ENCODE assay signal across 8 cellular contexts in genomic region chr1:192445849-192446489, GRCh38.
DNase-seq lines count a peak whose midpoint lies in the region; ATAC-seq, FAIRE-seq and TF ChIP-seq lines count a peak whose summit lies in the region.

No MANE protein-coding gene starts in this region.

- BruUV-seq in IMR-90 (replicated peaks; lab: Mats Ljungman, UMichigan), result no TSS peak

- peak overlapping the region; percentile 81 for H2BK120ac ChIP-seq in IMR-90 (ENCODE audit: low read depth, low read length)

- H3K27ac ChIP-seq in IMR-90 (ENCODE audit: insufficient read depth, low read length) (peak overlapping the region; percentile 40; the same call in 1 of the 2 replicates), SK-N-MC (peak overlapping the region; percentile 19; the same call in 1 of the 2 replicates), keratinocyte (ENCODE audit: control insufficient read depth, insufficient read depth, low read length) (no peak overlapping the region)

- H3K9me1 ChIP-seq in IMR-90 (ENCODE audit: insufficient read depth, low read length) (peaks cover 7% of the 10 kb centered on the region), keratinocyte (ENCODE audit: control insufficient read depth, extremely low read depth, insufficient read depth, low read length) (no peaks in the 10 kb centered on the region)

- H3K36me3 ChIP-seq in IMR-90 (ENCODE audit: control insufficient read depth, insufficient read depth, low read length), result no peaks in the 10 kb centered on the region
- H3K36me3 ChIP-seq in SK-N-MC (ENCODE audit: insufficient read depth, low read length), result no peaks in the 10 kb centered on the region
- no peaks in the 10 kb centered on the region for H3K36me3 ChIP-seq in adipocyte (ENCODE audit: control insufficient read depth, insufficient read depth, low read length, severe bottlenecking)
- no peaks in the 10 kb centered on the region for H3K36me3 ChIP-seq in keratinocyte (ENCODE audit: control insufficient read depth in 2 of 2, extremely low read depth in 1 of 2, insufficient read depth in 2 of 2, low read length in 2 of 2)

- H2BK20ac ChIP-seq in IMR-90 (ENCODE audit: low read depth, low read length), result no peak overlapping the region

- H3K9ac ChIP-seq in IMR-90 (ENCODE audit: low read depth, low read length) (peak overlapping the region; percentile 46), SK-N-MC (ENCODE audit: insufficient read length) (no peak overlapping the region), adipocyte (ENCODE audit: low read length) (peak overlapping the region; percentile 50), keratinocyte (ENCODE audit: control insufficient read depth, extremely low read depth, insufficient read depth, low read length) (no peak overlapping the region)

- TF ChIP-seq CTCF in CD14-positive monocyte (IDR thresholded peaks at IDR 0.05) (peak; percentile 84), IMR-90 (conservative IDR thresholded peaks at IDR 0.05; ENCODE audit: low read depth, low read length) (peak; percentile 87), keratinocyte (optimal IDR thresholded peaks at IDR 0.05 in 1 of 3, IDR thresholded peaks at IDR 0.05 in 1 of 3, conservative IDR thresholded peaks at IDR 0.05 in 1 of 3; ENCODE audit: extremely low read depth in 1 of 3, insufficient read depth in 2 of 3, low read length in 3 of 3) (peak in 2 of 3 experiments; percentile 39 to 46)

- no peak for DNase-seq in CD14-positive monocyte (ENCODE audit: low spot score)
- no peak for DNase-seq in GM19239 (ENCODE audit: insufficient read length, low spot score)
- DNase-seq in IMR-90, result peak; percentile 60
- DNase-seq in SK-N-MC (ENCODE audit: low read depth, low spot score), result peak; percentile 80
- DNase-seq in adipocyte (ENCODE audit: low read depth), result peak; percentile 80
- no peak for DNase-seq in keratinocyte (ENCODE audit: low read depth, low spot score)
- peak; percentile 32 for DNase-seq in stimulated activated CD4-positive, alpha-beta T cell treated with anti-CD3 and anti-CD28 coated beads, Interleukin-2, amount 100 ng/mL, for 4 hours (ENCODE audit: low read depth)
- DNase-seq in NCI-H187 treated with DMSO at 0.1 percent for 48 hours (lab: John Stamatoyannopoulos, UW), result no peak

- no peak for TF ChIP-seq POLR2A in IMR-90 (IDR thresholded peaks at IDR 0.05; ENCODE audit: low read depth, low read length)

- H3K9me3 Mint-ChIP-seq in CD14-positive monocyte, result no peaks in the 10 kb centered on the region

- no peaks in the 10 kb centered on the region for H3K79me1 ChIP-seq in IMR-90 (ENCODE audit: low read depth in 1 of 2, low read length in 2 of 2)

- H3K4ac ChIP-seq in IMR-90 (ENCODE audit: low read depth, low read length), result peak overlapping the region; percentile 74

- H3K4me1 ChIP-seq in IMR-90 (ENCODE audit: control insufficient read depth, insufficient read depth, low read length), result peaks cover 10% of the 10 kb centered on the region
- H3K4me1 ChIP-seq in adipocyte (ENCODE audit: control insufficient read depth, insufficient read depth, low read length), result no peaks in the 10 kb centered on the region
- peaks cover 15% of the 10 kb centered on the region for H3K4me1 ChIP-seq in keratinocyte (ENCODE audit: control insufficient read depth, extremely low read depth, insufficient read depth, low read length)

- WGBS in IMR-90 (ENCODE audit: extremely low coverage in 2 of 2, insufficient read length in 1 of 2), 2 experiments, result no CpG with 5 or more reads among the region's 6 CpGs

- no peaks in the 10 kb centered on the region for H3K27me3 ChIP-seq in IMR-90 (ENCODE audit: control insufficient read depth, insufficient read depth, low read length)
- H3K27me3 ChIP-seq in adipocyte (replicated peaks; ENCODE audit: control insufficient read depth, insufficient read depth, low read length), result no peaks in the 10 kb centered on the region
- no peaks in the 10 kb centered on the region for H3K27me3 ChIP-seq in keratinocyte (ENCODE audit: control insufficient read depth, extremely low read depth, insufficient read depth, low read length)

- H2AK9ac ChIP-seq in IMR-90 (replicated peaks; ENCODE audit: low read depth, low read length, poor library complexity), result no peak overlapping the region

- no peaks in the 10 kb centered on the region for H3K36me3 Mint-ChIP-seq in CD14-positive monocyte

- H4K20me1 ChIP-seq in IMR-90 (ENCODE audit: insufficient read depth, low read length) (no peaks in the 10 kb centered on the region), keratinocyte (ENCODE audit: control insufficient read depth, extremely low read depth, insufficient read depth, low read length) (no peaks in the 10 kb centered on the region)

- in situ Hi-C loops in IMR-90 (cut with MboI; ENCODE audit: low sequenced_read_pairs), result loop anchor here (10.0 kb wide), 2 partner anchors 121 to 451 kb away; no protein-coding TSS in a partner anchor

- H4K8ac ChIP-seq in IMR-90 (ENCODE audit: low read depth in 2 of 2, low read length in 2 of 2), result peak overlapping the region in 1 of 2 experiments; percentile 80; a peak in 2 of 4 replicates

- peak overlapping the region; percentile 60; the same call in 1 of the 3 replicates for H2BK15ac ChIP-seq in IMR-90 (ENCODE audit: low read depth, low read length)

- no peak overlapping the region; the same call in 1 of the 2 replicates for H4K91ac ChIP-seq in IMR-90 (ENCODE audit: insufficient read depth, low read depth, low read length)

- H3K56ac ChIP-seq in IMR-90 (ENCODE audit: extremely low read depth, insufficient read depth, low read length), result no peak overlapping the region

- peak; percentile 69 for ATAC-seq in IMR-90 (ENCODE audit: low read depth)

- H3K9me3 ChIP-seq in IMR-90 (ENCODE audit: control insufficient read depth, insufficient read depth, low read length) (no peaks in the 10 kb centered on the region), SK-N-MC (ENCODE audit: low read depth, low read length) (no peaks in the 10 kb centered on the region), adipocyte (ENCODE audit: control insufficient read depth, low read length) (no peaks in the 10 kb centered on the region), keratinocyte (ENCODE audit: control insufficient read depth, low read depth, low read length) (no peaks in the 10 kb centered on the region)

- no peak overlapping the region for H3K23ac ChIP-seq in IMR-90 (ENCODE audit: low read depth, low read length)

- peak overlapping the region; percentile 96 for H3K18ac ChIP-seq in IMR-90 (ENCODE audit: low read depth, low read length)

- H3K27ac Mint-ChIP-seq in CD14-positive monocyte, result no peak overlapping the region

- H3K4me2 ChIP-seq in IMR-90 (ENCODE audit: low read depth, low read length) (no peak overlapping the region), keratinocyte (ENCODE audit: control insufficient read depth, extremely low read depth, insufficient read depth, low read depth, low read length) (no peak overlapping the region)

- H3K4me3 ChIP-seq in IMR-90 (ENCODE audit: insufficient read depth, low read depth, low read length) (no peak overlapping the region), SK-N-MC (no peak overlapping the region), adipocyte (ENCODE audit: low read length) (peak overlapping the region; percentile 57), keratinocyte (ENCODE audit: control insufficient read depth in 2 of 3, extremely low read depth in 1 of 3, insufficient read depth in 2 of 3, low read depth in 1 of 3, low read length in 3 of 3) (no peak overlapping the region)

- H2AFZ ChIP-seq in IMR-90 (replicated peaks; ENCODE audit: low read length, poor library complexity), result no peak overlapping the region
- H2AFZ ChIP-seq in keratinocyte (ENCODE audit: control insufficient read depth, low read length), result no peak overlapping the region

- no peaks in the 10 kb centered on the region for H3K4me1 Mint-ChIP-seq in CD14-positive monocyte

- no peak overlapping the region for H3K4me3 Mint-ChIP-seq in CD14-positive monocyte

- intact Hi-C loops in CD14-positive monocyte (cut with micrococcal nuclease) (no loop called here), IMR-90 (cut with micrococcal nuclease) (loop anchor here (1.0 to 10.0 kb wide), 3 partner anchors 133 to 453 kb away; partner anchors contain the start of gene RGS18)

- H2AK5ac ChIP-seq in IMR-90 (ENCODE audit: low read depth, low read length), result 0 out of 2 replicates have a peak overlapping the region, but pooled peaks have one; percentile 43

- TF ChIP-seq RAD21 in IMR-90 (IDR thresholded peaks at IDR 0.05; ENCODE audit: low read length), result peak; percentile 83

- H3K14ac ChIP-seq in IMR-90 (replicated peaks; ENCODE audit: low read depth, low read length), result peak overlapping the region; percentile 85

- H3K79me2 ChIP-seq in keratinocyte (ENCODE audit: control insufficient read depth, insufficient read depth, low read length), result no peaks in the 10 kb centered on the region

- dilution Hi-C loops in IMR-90 (cut with HindIII; ENCODE audit: low sequenced_read_pairs, unreplicated experiment) (no loop called here), keratinocyte (cut with MboI; ENCODE audit: extremely low pct_ligation_motif_present, low sequenced_read_pairs) (no loop called here)

- peak overlapping the region; percentile 84 for H2BK5ac ChIP-seq in IMR-90 (ENCODE audit: low read depth, low read length, poor library complexity, severe bottlenecking)

- CTCF ChIA-PET in IMR-90 (lab: Yijun Ruan, JAX), result interaction anchor here (1.2 kb wide), 1 partner anchor 354 kb away, joined by 3 read pairs; no protein-coding TSS in a partner anchor

- FAIRE-seq in GM19239 (lab: Jason Lieb, UNC) (peak; percentile 23), keratinocyte (lab: Jason Lieb, UNC) (no peak)

- H4K5ac ChIP-seq in IMR-90 (ENCODE audit: low read depth, low read length), result peak overlapping the region; percentile 61

- H3K27me3 Mint-ChIP-seq in CD14-positive monocyte (ENCODE audit: low read depth in 3 of 3), result peaks cover 0 to 1% (median 0%) of the 10 kb centered on the region in 3 donors

- POLR2A ChIA-PET in IMR-90 (lab: Charles Lee; ENCODE audit: unreplicated experiment), result no interaction called here

TF ChIP-seq in IMR-90, 13 proteins besides CTCF, POLR2A, EP300 and RAD21:
- peak; percentile 81 for TF ChIP-seq SMC3 (IDR thresholded peaks at IDR 0.05; ENCODE audit: low read depth, low read length)
- no peak for TF ChIP-seq CHD1 (IDR thresholded peaks at IDR 0.05; ENCODE audit: low read depth, low read length)
TF ChIP-seq in IMR-90: peak in this region for 1.

Comparison
In these comparisons a context has a peak if more than half of its experiments do, and no peak if none do; other contexts are left out.
1. DNase-seq: peak in IMR-90 (single experiment), SK-N-MC (single experiment), adipocyte (single experiment) and stimulated activated CD4-positive, alpha-beta T cell treated with anti-CD3 and anti-CD28 coated beads, Interleukin-2, amount 100 ng/mL, for 4 hours (single experiment); none in CD14-positive monocyte (single experiment), GM19239 (single experiment), keratinocyte (single experiment) and NCI-H187 treated with DMSO at 0.1 percent for 48 hours (single experiment).
2. H3K9ac ChIP-seq: peak in IMR-90 (single experiment) and adipocyte (single experiment); none in SK-N-MC (single experiment) and keratinocyte (single experiment).
3. Peak in every context shown above with its lines, with median percentiles within 50 percentile points of each other: CTCF ChIP-seq.